ENCODE assay signal across 8 cellular contexts in the genomic region with DNA sequence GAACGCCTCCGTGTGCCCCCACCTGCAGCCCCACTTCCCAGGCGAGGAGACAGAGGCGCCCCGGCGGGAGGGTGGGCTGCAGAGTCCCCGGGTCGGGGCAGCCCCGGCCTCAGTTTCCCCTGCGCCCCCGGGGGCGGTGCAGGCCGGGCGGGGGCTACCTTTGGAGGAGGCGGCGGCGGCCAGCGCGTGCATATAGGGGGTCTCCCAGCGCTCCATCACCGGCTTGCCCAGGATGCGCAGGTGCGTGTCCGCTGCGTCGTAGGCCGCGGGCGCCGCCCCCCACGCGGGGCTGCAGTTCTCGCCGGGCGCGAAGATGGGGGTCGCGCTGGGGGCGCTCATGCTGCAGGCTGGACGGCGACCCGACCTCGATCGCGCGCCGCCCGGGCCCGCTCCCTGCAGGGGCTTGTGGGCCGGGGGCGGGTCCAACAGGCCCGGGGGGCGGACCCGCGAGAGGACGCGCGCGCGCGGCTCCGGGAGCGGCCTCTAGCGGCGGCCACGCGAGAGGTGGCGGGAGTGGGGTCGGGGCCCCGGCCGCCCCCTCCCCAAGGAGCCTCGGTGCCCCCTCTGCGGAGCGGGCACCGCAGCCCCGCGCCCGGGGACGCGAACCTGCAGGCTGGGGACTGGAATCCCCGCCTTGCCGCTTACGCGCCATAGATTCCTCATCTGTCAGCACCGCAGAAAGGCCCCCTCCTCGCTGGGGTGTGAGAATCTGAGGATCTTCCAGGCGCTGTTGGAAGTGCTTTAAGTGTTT. TPM values are rescaled to one million over a fixed set of nuclear protein-coding genes. Genes with fewer than 3 reads are reported as not detected.
A peak's percentile ranks its signal among the peaks of the same experiment; 100 is the strongest.
DNase-seq lines count a peak whose midpoint lies in the region; ATAC-seq and TF ChIP-seq lines count a peak whose summit lies in the region.

A gene (minus strand): TSS at position 405 of the 751 bp plus-strand sequence. CDS start 66 bp downstream, at position 339.

- H3K9me3 ChIP-seq in BE2C, result no peaks in the 10 kb centered on the region
- H3K9me3 ChIP-seq in iPS DF 6.9 (ENCODE audit: control insufficient read depth, insufficient read depth, low read length), result no peaks in the 10 kb centered on the region

- ATAC-seq in GM21390 (IDR thresholded peaks at IDR 0.05; ENCODE audit: unreplicated experiment) (peak; percentile 57), GM19463 (IDR thresholded peaks at IDR 0.05; ENCODE audit: unreplicated experiment) (no peak), GM21381 (IDR thresholded peaks at IDR 0.05; ENCODE audit: unreplicated experiment) (no peak)

- H3K27me3 ChIP-seq in BE2C (no peaks in the 10 kb centered on the region), iPS DF 6.9 (ENCODE audit: control insufficient read depth, insufficient read depth, low read length) (no peaks in the 10 kb centered on the region)

- H3K27ac ChIP-seq in iPS DF 6.9 (ENCODE audit: low read length) (no peak within 1 kb of the TSS), skin epidermis (peak within 1 kb of the TSS in 14 of 21 experiments; percentile 12 to 82 (median 30))

- H3K36me3 ChIP-seq in BE2C (no peaks in the 10 kb centered on the region), iPS DF 6.9 (ENCODE audit: control insufficient read depth, insufficient read depth, low read length) (no peaks in the 10 kb centered on the region)

- no CpG with 5 or more reads among the region's 87 CpGs for WGBS in iPS DF 6.9 (ENCODE audit: insufficient coverage, insufficient read length)

- DNase-seq in BE2C (peak; percentile 71), T follicular helper cell (ENCODE audit: low read depth) (peak; percentile 48), astrocyte of the hippocampus (ENCODE audit: low read depth, low spot score) (peak; percentile 77), iPS DF 6.9 (ENCODE audit: low read depth, low spot score) (no peak)

- H3K4me1 ChIP-seq in BE2C (no peaks in the 10 kb centered on the region), iPS DF 6.9 (ENCODE audit: control insufficient read depth, insufficient read depth, low read length) (peaks cover 1% of the 10 kb centered on the region)

- peak within 1 kb of the TSS; percentile 51 for H3K4me3 ChIP-seq in BE2C (ENCODE audit: low read depth, low read length)
- H3K4me3 ChIP-seq in iPS DF 6.9 (ENCODE audit: low read length), result peak within 1 kb of the TSS; percentile 84
- H3K4me3 ChIP-seq in skin epidermis, result peak within 1 kb of the TSS; percentile 37 to 62 (median 49)

- peak; percentile 26; the same call in 1 of the 2 replicates for TF ChIP-seq CTCF in BE2C (IDR thresholded peaks at IDR 0.05; ENCODE audit: low read depth, low read length)

RNA-seq across cellular contexts. Expression of the gene that starts here (rescaled TPM):
- 17.9 TPM for polyA plus RNA-seq in BE2C (2012; ENCODE audit: insufficient read depth, insufficient read length, low read depth)
